ENCODE assay signal across 7 cellular contexts in the genomic region with DNA sequence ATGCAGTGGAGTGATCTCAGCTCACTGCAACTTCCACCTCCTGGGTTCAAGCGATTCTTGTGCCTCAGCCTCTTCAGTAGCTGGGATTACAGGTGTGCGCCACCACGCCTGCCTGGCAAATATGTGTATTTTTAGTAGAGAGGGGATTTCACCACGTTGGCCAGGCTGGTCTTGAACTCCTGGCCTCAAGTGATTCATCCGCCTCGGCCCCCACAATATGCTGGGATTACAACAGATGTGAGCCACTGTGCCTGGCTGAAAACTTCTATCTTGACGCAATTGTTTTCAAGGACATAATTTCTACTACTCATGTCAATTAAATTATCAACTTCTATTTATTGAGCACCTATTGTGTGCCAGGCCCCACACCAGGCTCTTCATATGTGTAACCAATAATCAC.
DNase-seq lines count a peak whose midpoint lies in the region; ATAC-seq and TF ChIP-seq lines count a peak whose summit lies in the region.
"Not testable (repeated sequence)": the region's sequence is repeated elsewhere in the genome, so short reads cannot be mapped to it uniquely, and the experiment has no call there.

No MANE protein-coding gene starts in this region.

- H3K4me1 ChIP-seq in PC-9 (replicated peaks; ENCODE audit: insufficient read depth) (peaks cover 69% of the 10 kb centered on the region), adipocyte (ENCODE audit: control insufficient read depth, insufficient read depth, low read length) (peaks cover 80% of the 10 kb centered on the region), esophagus squamous epithelium (peaks cover 24 to 91% (median 58%) of the 10 kb centered on the region in 3 donors), gastrocnemius medialis (peaks cover 30 to 34% of the 10 kb centered on the region in 2 donors)

- H3K9me3 ChIP-seq in PC-9 (ENCODE audit: insufficient read depth, low read depth); adipocyte (ENCODE audit: control insufficient read depth, low read length); esophagus squamous epithelium; gastrocnemius medialis: not testable (repeated sequence)

- BruUV-seq in PC-9 (replicated peaks; lab: Mats Ljungman, UMichigan); MCF 10A (replicated peaks; lab: Mats Ljungman, UMichigan): not testable (repeated sequence)

- ATAC-seq in gastrocnemius medialis = not testable (repeated sequence)

- peak overlapping the region; percentile 41 for H3K4me2 ChIP-seq in PC-9

- H3K36me3 ChIP-seq in PC-9 (ENCODE audit: low read depth) = peaks cover 52% of the 10 kb centered on the region
- H3K36me3 ChIP-seq in adipocyte (ENCODE audit: control insufficient read depth, insufficient read depth, low read length, severe bottlenecking) = peaks cover 72% of the 10 kb centered on the region
- H3K36me3 ChIP-seq in esophagus squamous epithelium = peaks cover 0 to 28% (median 0%) of the 10 kb centered on the region in 3 donors
- peaks cover 3 to 22% of the 10 kb centered on the region in 2 donors for H3K36me3 ChIP-seq in gastrocnemius medialis

- TF ChIP-seq CTCF in PC-9 (conservative IDR thresholded peaks at IDR 0.05); MCF 10A (IDR thresholded peaks at IDR 0.05; ENCODE audit: unreplicated experiment); epithelial cell of esophagus (IDR thresholded peaks at IDR 0.05; ENCODE audit: insufficient read depth, low read depth, low read length, missing control alignments); esophagus squamous epithelium (IDR thresholded peaks at IDR 0.05); gastrocnemius medialis (IDR thresholded peaks at IDR 0.05 in 4 of 5, conservative IDR thresholded peaks at IDR 0.05 in 1 of 5): not testable (repeated sequence)

- peaks cover 61% of the 10 kb centered on the region for H3F3A ChIP-seq in PC-9 (ENCODE audit: insufficient read depth, low read depth)

- peak overlapping the region; percentile 3 for H3K9ac ChIP-seq in adipocyte (ENCODE audit: low read length)

- H3K27me3 Mint-ChIP-seq in MCF 10A (ENCODE audit: insufficient read depth, unreplicated experiment) = not testable (repeated sequence)

- not testable (repeated sequence) for H3K9me3 Mint-ChIP-seq in MCF 10A (ENCODE audit: unreplicated experiment)

- in situ Hi-C loops in gastrocnemius medialis (cut with MboI; ENCODE audit: low sequenced_read_pairs in 4 of 4) = loop anchor here in 2 of 4 donors (25.0 kb wide), 2 partner anchors 132 to 557 kb away; no protein-coding TSS in a partner anchor

- not testable (repeated sequence) for DNase-seq in PC-9; adipocyte (ENCODE audit: low read depth); MCF 10A (ENCODE audit: unreplicated experiment); esophagus squamous epithelium (lab: John Stamatoyannopoulos, UW); gastrocnemius medialis
- peak; percentile 51 for DNase-seq in epithelial cell of esophagus (ENCODE audit: low read depth)
- peak; percentile 57 for DNase-seq in iris pigment epithelial cell (ENCODE audit: low read depth)

- H3K4me3 Mint-ChIP-seq in MCF 10A (ENCODE audit: unreplicated experiment) = not testable (repeated sequence)

- CTCF ChIA-PET in PC-9 (lab: Charles Lee) = not testable (repeated sequence)
- CTCF ChIA-PET in MCF 10A (lab: Yijun Ruan, JAX) = interaction anchor here (0.7 kb wide), 1 partner anchor 807 kb away, joined by 3 read pairs; no protein-coding TSS in a partner anchor

- H4K20me1 ChIP-seq in PC-9 (ENCODE audit: insufficient read depth) = not testable (repeated sequence)

- WGBS in esophagus squamous epithelium, 2 donors = 31 to 72% methylated on average over 7 of the region's 7 CpGs

- not testable (repeated sequence) for H2AFZ ChIP-seq in PC-9

- peak overlapping the region; percentile 25; the same call in 1 of the 2 replicates for H3K4me3 ChIP-seq in PC-9
- H3K4me3 ChIP-seq in adipocyte (ENCODE audit: low read length); epithelial cell of esophagus (ENCODE audit: low read length); esophagus squamous epithelium; gastrocnemius medialis: not testable (repeated sequence)

- peaks cover 44% of the 10 kb centered on the region for H3K79me2 ChIP-seq in PC-9 (ENCODE audit: low read depth)

- peaks cover 27% of the 10 kb centered on the region for H3K4me1 Mint-ChIP-seq in MCF 10A (ENCODE audit: insufficient read depth, unreplicated experiment)

- H3K27ac ChIP-seq in PC-9 (peak overlapping the region; percentile 80), esophagus squamous epithelium (peak overlapping the region; percentile 58 to 80 (median 74)), gastrocnemius medialis (peak overlapping the region in 3 of 4 donors; percentile 4 to 42 (median 34))

- not testable (repeated sequence) for H3K36me3 Mint-ChIP-seq in MCF 10A (ENCODE audit: insufficient read depth, unreplicated experiment)

- POLR2A ChIA-PET in PC-9 (lab: Charles Lee; ENCODE audit: unreplicated experiment) = interaction anchor here (0.6 kb wide), 1 partner anchor 9 kb away, joined by 9 read pairs; no protein-coding TSS in a partner anchor
- POLR2A ChIA-PET in MCF 10A (lab: Yijun Ruan, JAX) = interaction anchor here (1.2 kb wide), 1 partner anchor 11 kb away, joined by 4 read pairs; no protein-coding TSS in a partner anchor

- not testable (repeated sequence) for TF ChIP-seq POLR2A in esophagus squamous epithelium (IDR thresholded peaks at IDR 0.05); gastrocnemius medialis (IDR thresholded peaks at IDR 0.05)

- H3K27ac Mint-ChIP-seq in MCF 10A (ENCODE audit: low read depth, unreplicated experiment) = peak overlapping the region; percentile 11

- not testable (repeated sequence) for H3K27me3 ChIP-seq in PC-9 (ENCODE audit: insufficient read depth, low read depth); adipocyte (replicated peaks; ENCODE audit: control insufficient read depth, insufficient read depth, low read length); esophagus squamous epithelium; gastrocnemius medialis

- intact Hi-C loops in PC-9 (cut with micrococcal nuclease; ENCODE audit: unreplicated experiment) = loop anchor here (2.0 kb wide), 1 partner anchor 24 kb away; no protein-coding TSS in a partner anchor
- intact Hi-C loops in MCF 10A (cut with micrococcal nuclease); esophagus squamous epithelium (cut with DNase I); gastrocnemius medialis (cut with DNase I; ENCODE audit: low total_unique reads): not testable (repeated sequence)

- not testable (repeated sequence) for H3K9me2 ChIP-seq in PC-9 (ENCODE audit: insufficient read depth)
